1 cellular context compared by ENCODE assay signal in the genomic region with DNA sequence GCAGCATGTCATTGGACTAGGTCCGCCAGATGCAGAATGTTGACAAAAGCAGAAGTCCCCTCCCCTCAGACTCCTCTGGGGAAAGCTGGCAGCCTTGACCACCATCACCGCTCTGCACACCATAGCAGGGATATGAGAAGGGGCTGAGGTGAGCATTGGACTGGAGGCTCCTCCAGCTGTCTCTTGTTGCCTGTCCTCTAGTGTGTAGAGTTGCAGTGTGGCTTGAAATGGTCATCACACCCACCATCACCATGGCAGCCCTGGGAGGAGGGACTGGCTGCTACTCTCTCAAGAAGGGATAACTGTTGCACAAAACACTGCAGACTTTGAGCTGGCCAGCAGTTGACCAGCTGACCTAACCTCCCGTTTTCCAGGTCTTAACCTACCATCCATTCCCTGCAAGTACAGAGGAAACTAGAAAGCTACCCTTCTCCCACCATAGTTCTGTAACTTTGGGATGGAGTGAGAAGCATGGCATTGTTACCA.
TF ChIP-seq lines count a peak whose summit lies in the region.

No MANE protein-coding gene starts in this region.

TF ChIP-seq in HepG2, 621 proteins besides CTCF, POLR2A, EP300 and RAD21 (continued from another document and continues in another):
- TF ChIP-seq SAFB2 (CRISPR knock-in tag; IDR thresholded peaks at IDR 0.05; ENCODE audit: borderline replicate concordance, low read depth) (0 out of 2 replicates have a peak, but pooled peaks have one; percentile 10), SRF (IDR thresholded peaks at IDR 0.05; ENCODE audit: low read depth, low read length) (no peak), PAF1 (CRISPR knock-in tag; IDR thresholded peaks at IDR 0.05) (0 out of 2 replicates have a peak, but pooled peaks have one; percentile 11), TGIF2 (CRISPR knock-in tag; IDR thresholded peaks at IDR 0.05) (peak; percentile 57; the same call in 1 of the 2 replicates), ZNF496 (CRISPR knock-in tag; IDR thresholded peaks at IDR 0.05; ENCODE audit: insufficient replicate concordance) (no peak), ZNF383 (CRISPR knock-in tag; IDR thresholded peaks at IDR 0.05; ENCODE audit: borderline replicate concordance) (no peak), ZNF552 (CRISPR knock-in tag; IDR thresholded peaks at IDR 0.05; ENCODE audit: borderline replicate concordance) (no peak), HNF4A (CRISPR knock-in tag; IDR thresholded peaks at IDR 0.05) (peak; percentile 59), RBM22 (optimal IDR thresholded peaks at IDR 0.05; ENCODE audit: low read length) (peak; percentile 37), ZNF792 (CRISPR knock-in tag; IDR thresholded peaks at IDR 0.05) (no peak), ZNF263 (CRISPR knock-in tag; IDR thresholded peaks at IDR 0.05) (0 out of 2 replicates have a peak, but pooled peaks have one; percentile 25), SSRP1 (CRISPR knock-in tag; IDR thresholded peaks at IDR 0.05) (peak; percentile 83; the same call in 1 of the 2 replicates), POLR2G (IDR thresholded peaks at IDR 0.05; ENCODE audit: low read depth, low read length) (peak; percentile 29; the same call in 1 of the 2 replicates), KLF16 (CRISPR knock-in tag; IDR thresholded peaks at IDR 0.05) (no peak), EEA1 (CRISPR knock-in tag; IDR thresholded peaks at IDR 0.05; ENCODE audit: borderline replicate concordance) (peak; percentile 72; the same call in 1 of the 2 replicates), ASH2L (IDR thresholded peaks at IDR 0.05; ENCODE audit: insufficient read length, low read depth, low read length) (peak; percentile 1), GATAD2A (CRISPR knock-in tag; IDR thresholded peaks at IDR 0.05) (peak; percentile 31; the same call in 1 of the 2 replicates), ATAD3A (CRISPR knock-in tag; IDR thresholded peaks at IDR 0.05) (no peak), CBFB (CRISPR knock-in tag; IDR thresholded peaks at IDR 0.05) (peak; percentile 14; the same call in 1 of the 2 replicates), ZNF326 (CRISPR knock-in tag; IDR thresholded peaks at IDR 0.05; ENCODE audit: borderline replicate concordance) (no peak), ZSCAN9 (CRISPR knock-in tag; IDR thresholded peaks at IDR 0.05; ENCODE audit: borderline replicate concordance) (no peak), ZNF468 (CRISPR knock-in tag; IDR thresholded peaks at IDR 0.05) (no peak), ZNF232 (CRISPR knock-in tag; IDR thresholded peaks at IDR 0.05; ENCODE audit: borderline replicate concordance) (0 out of 2 replicates have a peak, but pooled peaks have one; percentile 15), HMG20B (CRISPR knock-in tag; conservative IDR thresholded peaks at IDR 0.05) (no peak), RARA (CRISPR knock-in tag; IDR thresholded peaks at IDR 0.05) (peak; percentile 33; the same call in 1 of the 2 replicates), CEBPB (IDR thresholded peaks at IDR 0.05; ENCODE audit: borderline replicate concordance, low read depth, low read length) (peak; percentile 66; the same call in 1 of the 2 replicates)
- TF ChIP-seq, protein P1, sequence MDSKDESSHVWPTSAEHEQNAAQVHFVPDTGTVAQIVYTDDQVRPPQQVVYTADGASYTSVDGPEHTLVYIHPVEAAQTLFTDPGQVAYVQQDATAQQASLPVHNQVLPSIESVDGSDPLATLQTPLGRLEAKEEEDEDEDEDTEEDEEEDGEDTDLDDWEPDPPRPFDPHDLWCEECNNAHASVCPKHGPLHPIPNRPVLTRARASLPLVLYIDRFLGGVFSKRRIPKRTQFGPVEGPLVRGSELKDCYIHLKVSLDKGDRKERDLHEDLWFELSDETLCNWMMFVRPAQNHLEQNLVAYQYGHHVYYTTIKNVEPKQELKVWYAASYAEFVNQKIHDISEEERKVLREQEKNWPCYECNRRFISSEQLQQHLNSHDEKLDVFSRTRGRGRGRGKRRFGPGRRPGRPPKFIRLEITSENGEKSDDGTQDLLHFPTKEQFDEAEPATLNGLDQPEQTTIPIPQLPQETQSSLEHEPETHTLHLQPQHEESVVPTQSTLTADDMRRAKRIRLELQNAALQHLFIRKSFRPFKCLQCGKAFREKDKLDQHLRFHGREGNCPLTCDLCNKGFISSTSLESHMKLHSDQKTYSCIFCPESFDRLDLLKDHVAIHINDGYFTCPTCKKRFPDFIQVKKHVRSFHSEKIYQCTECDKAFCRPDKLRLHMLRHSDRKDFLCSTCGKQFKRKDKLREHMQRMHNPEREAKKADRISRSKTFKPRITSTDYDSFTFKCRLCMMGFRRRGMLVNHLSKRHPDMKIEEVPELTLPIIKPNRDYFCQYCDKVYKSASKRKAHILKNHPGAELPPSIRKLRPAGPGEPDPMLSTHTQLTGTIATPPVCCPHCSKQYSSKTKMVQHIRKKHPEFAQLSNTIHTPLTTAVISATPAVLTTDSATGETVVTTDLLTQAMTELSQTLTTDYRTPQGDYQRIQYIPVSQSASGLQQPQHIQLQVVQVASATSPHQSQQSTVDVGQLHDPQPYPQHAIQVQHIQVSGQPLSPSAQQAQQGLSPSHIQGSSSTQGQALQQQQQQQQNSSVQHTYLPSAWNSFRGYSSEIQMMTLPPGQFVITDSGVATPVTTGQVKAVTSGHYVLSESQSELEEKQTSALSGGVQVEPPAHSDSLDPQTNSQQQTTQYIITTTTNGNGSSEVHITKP (CRISPR knock-in tag; IDR thresholded peaks at IDR 0.05; ENCODE audit: low read depth): 0 out of 2 replicates have a peak, but pooled peaks have one; percentile 9
- TF ChIP-seq, protein P2, sequence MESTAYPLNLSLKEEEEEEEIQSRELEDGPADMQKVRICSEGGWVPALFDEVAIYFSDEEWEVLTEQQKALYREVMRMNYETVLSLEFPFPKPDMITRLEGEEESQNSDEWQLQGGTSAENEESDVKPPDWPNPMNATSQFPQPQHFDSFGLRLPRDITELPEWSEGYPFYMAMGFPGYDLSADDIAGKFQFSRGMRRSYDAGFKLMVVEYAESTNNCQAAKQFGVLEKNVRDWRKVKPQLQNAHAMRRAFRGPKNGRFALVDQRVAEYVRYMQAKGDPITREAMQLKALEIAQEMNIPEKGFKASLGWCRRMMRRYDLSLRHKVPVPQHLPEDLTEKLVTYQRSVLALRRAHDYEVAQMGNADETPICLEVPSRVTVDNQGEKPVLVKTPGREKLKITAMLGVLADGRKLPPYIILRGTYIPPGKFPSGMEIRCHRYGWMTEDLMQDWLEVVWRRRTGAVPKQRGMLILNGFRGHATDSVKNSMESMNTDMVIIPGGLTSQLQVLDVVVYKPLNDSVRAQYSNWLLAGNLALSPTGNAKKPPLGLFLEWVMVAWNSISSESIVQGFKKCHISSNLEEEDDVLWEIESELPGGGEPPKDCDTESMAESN (CRISPR knock-in tag; conservative IDR thresholded peaks at IDR 0.05): no peak
- TF ChIP-seq, protein P3, sequence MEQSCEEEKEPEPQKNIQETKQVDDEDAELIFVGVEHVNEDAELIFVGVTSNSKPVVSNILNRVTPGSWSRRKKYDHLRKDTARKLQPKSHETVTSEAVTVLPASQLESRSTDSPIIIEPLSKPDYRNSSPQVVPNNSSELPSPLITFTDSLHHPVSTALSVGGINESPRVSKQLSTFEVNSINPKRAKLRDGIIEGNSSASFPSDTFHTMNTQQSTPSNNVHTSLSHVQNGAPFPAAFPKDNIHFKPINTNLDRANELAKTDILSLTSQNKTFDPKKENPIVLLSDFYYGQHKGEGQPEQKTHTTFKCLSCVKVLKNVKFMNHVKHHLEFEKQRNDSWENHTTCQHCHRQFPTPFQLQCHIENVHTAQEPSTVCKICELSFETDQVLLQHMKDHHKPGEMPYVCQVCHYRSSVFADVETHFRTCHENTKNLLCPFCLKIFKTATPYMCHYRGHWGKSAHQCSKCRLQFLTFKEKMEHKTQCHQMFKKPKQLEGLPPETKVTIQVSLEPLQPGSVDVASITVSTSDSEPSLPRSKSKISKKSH (CRISPR knock-in tag; IDR thresholded peaks at IDR 0.05; ENCODE audit: borderline replicate concordance): no peak; the same call in 1 of the 2 replicates
- TF ChIP-seq, protein P4, sequence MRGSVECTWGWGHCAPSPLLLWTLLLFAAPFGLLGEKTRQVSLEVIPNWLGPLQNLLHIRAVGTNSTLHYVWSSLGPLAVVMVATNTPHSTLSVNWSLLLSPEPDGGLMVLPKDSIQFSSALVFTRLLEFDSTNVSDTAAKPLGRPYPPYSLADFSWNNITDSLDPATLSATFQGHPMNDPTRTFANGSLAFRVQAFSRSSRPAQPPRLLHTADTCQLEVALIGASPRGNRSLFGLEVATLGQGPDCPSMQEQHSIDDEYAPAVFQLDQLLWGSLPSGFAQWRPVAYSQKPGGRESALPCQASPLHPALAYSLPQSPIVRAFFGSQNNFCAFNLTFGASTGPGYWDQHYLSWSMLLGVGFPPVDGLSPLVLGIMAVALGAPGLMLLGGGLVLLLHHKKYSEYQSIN (CRISPR knock-in tag; IDR thresholded peaks at IDR 0.05; ENCODE audit: borderline replicate concordance): no peak
- TF ChIP-seq, protein P5, sequence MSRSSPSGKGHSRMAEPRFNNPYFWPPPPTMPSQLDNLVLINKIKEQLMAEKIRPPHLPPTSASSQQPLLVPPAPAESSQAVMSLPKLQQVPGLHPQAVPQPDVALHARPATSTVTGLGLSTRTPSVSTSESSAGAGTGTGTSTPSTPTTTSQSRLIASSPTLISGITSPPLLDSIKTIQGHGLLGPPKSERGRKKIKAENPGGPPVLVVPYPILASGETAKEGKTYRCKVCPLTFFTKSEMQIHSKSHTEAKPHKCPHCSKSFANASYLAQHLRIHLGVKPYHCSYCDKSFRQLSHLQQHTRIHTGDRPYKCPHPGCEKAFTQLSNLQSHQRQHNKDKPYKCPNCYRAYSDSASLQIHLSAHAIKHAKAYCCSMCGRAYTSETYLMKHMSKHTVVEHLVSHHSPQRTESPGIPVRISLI (CRISPR knock-in tag; IDR thresholded peaks at IDR 0.05; ENCODE audit: borderline replicate concordance): 0 out of 2 replicates have a peak, but pooled peaks have one; percentile 22
- TF ChIP-seq, protein P6, sequence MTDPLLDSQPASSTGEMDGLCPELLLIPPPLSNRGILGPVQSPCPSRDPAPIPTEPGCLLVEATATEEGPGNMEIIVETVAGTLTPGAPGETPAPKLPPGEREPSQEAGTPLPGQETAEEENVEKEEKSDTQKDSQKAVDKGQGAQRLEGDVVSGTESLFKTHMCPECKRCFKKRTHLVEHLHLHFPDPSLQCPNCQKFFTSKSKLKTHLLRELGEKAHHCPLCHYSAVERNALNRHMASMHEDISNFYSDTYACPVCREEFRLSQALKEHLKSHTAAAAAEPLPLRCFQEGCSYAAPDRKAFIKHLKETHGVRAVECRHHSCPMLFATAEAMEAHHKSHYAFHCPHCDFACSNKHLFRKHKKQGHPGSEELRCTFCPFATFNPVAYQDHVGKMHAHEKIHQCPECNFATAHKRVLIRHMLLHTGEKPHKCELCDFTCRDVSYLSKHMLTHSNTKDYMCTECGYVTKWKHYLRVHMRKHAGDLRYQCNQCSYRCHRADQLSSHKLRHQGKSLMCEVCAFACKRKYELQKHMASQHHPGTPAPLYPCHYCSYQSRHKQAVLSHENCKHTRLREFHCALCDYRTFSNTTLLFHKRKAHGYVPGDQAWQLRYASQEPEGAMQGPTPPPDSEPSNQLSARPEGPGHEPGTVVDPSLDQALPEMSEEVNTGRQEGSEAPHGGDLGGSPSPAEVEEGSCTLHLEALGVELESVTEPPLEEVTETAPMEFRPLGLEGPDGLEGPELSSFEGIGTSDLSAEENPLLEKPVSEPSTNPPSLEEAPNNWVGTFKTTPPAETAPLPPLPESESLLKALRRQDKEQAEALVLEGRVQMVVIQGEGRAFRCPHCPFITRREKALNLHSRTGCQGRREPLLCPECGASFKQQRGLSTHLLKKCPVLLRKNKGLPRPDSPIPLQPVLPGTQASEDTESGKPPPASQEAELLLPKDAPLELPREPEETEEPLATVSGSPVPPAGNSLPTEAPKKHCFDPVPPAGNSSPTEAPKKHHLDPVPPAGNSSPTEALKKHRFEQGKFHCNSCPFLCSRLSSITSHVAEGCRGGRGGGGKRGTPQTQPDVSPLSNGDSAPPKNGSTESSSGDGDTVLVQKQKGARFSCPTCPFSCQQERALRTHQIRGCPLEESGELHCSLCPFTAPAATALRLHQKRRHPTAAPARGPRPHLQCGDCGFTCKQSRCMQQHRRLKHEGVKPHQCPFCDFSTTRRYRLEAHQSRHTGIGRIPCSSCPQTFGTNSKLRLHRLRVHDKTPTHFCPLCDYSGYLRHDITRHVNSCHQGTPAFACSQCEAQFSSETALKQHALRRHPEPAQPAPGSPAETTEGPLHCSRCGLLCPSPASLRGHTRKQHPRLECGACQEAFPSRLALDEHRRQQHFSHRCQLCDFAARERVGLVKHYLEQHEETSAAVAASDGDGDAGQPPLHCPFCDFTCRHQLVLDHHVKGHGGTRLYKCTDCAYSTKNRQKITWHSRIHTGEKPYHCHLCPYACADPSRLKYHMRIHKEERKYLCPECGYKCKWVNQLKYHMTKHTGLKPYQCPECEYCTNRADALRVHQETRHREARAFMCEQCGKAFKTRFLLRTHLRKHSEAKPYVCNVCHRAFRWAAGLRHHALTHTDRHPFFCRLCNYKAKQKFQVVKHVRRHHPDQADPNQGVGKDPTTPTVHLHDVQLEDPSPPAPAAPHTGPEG (CRISPR knock-in tag; IDR thresholded peaks at IDR 0.05): no peak
- TF ChIP-seq, protein P7, sequence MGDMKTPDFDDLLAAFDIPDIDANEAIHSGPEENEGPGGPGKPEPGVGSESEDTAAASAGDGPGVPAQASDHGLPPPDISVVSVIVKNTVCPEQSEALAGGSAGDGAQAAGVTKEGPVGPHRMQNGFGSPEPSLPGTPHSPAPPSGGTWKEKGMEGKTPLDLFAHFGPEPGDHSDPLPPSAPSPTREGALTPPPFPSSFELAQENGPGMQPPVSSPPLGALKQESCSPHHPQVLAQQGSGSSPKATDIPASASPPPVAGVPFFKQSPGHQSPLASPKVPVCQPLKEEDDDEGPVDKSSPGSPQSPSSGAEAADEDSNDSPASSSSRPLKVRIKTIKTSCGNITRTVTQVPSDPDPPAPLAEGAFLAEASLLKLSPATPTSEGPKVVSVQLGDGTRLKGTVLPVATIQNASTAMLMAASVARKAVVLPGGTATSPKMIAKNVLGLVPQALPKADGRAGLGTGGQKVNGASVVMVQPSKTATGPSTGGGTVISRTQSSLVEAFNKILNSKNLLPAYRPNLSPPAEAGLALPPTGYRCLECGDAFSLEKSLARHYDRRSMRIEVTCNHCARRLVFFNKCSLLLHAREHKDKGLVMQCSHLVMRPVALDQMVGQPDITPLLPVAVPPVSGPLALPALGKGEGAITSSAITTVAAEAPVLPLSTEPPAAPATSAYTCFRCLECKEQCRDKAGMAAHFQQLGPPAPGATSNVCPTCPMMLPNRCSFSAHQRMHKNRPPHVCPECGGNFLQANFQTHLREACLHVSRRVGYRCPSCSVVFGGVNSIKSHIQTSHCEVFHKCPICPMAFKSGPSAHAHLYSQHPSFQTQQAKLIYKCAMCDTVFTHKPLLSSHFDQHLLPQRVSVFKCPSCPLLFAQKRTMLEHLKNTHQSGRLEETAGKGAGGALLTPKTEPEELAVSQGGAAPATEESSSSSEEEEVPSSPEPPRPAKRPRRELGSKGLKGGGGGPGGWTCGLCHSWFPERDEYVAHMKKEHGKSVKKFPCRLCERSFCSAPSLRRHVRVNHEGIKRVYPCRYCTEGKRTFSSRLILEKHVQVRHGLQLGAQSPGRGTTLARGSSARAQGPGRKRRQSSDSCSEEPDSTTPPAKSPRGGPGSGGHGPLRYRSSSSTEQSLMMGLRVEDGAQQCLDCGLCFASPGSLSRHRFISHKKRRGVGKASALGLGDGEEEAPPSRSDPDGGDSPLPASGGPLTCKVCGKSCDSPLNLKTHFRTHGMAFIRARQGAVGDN (CRISPR knock-in tag; IDR thresholded peaks at IDR 0.05): peak; percentile 70
